Comparison of ENCODE assay signal across 9 cellular contexts in the genomic region with DNA sequence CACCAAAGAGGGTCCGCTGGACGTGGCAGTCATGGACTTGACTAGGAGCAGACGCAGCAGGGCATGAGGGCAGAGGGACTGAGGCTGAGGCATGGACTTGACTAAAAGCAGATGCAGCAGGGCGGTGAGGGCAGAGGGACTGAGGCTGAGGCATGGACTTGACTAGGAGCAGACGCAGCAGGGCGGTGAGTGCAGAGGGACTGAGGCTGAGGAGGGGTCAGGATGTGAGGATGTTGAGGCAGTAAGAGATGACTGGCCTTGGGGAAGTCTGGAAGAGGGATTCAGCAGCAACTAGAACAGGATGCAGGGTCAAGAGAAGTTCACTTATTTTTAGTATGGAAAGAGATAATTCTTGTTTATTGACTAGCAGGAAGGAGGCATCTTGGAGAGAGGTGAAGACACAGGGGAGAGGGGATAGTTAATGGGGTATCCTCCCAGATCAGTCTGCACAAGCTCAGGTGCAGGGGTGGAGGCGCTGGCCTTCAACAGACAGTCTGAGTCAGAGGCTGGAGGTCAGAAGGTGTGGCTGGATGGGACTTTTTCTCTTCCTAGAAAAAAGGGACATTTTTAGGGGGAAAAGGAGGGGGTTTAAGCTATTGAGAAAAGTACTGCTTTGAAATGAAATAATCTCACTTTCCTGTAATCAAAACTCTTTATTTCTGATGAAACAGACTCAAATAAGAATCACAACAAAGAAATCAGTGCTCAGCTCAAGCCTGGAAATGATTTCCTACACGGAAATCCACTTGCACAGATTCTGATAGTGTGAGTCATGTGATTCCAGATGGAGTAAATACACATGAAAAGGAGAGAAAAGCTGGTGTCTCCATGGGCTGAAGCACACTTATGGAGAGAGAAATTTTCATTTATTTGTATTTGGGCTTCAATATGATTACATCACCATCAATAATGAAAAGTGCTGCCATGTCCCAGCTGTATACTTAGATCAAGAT.
DNase-seq lines count a peak whose midpoint lies in the region; ATAC-seq and TF ChIP-seq lines count a peak whose summit lies in the region.
"Had no signal": no experiment of that assay in that cellular context is flagged by ENCODE, and none has a peak within 500 bp of the region (broad histone marks: within the 10 kb centered on the region; RNA-seq: fewer than 3 reads in every experiment).

No MANE protein-coding gene starts in this region.

- no peaks in the 10 kb centered on the region for H3K79me2 ChIP-seq in PC-3 (ENCODE audit: low read length)

- WGBS in esophagus muscularis mucosa = 74% methylated on average over 8 of the region's 8 CpGs

- H3K9me2 ChIP-seq in PC-3 (replicated peaks; ENCODE audit: low read length) = no peaks in the 10 kb centered on the region

- no peaks in the 10 kb centered on the region for H3F3A ChIP-seq in PC-3 (ENCODE audit: low read length, unreplicated experiment)

- DNase-seq in Ammon's horn (ENCODE audit: low spot score) (peak; percentile 43), PC-3 (peak; percentile 66), esophagus muscularis mucosa (ENCODE audit: extremely low spot score) (no peak), ecto neural progenitor cell (ENCODE audit: low spot score) (no peak), T-helper 2 cell (no peak)
- DNase-seq in stimulated activated CD4-positive, alpha-beta T cell treated with anti-CD3 and anti-CD28 coated beads, Interleukin-2, amount 100 ng/mL, for 48 hours = no peak
- DNase-seq: NCI-H1092 treated with DMSO at 0.1 percent for 48 hours had no signal

- POLR2A ChIA-PET in PC-3 (lab: Charles Lee; ENCODE audit: unreplicated experiment) = interaction anchor here (1.4 kb wide), 1 partner anchor 159 kb away, joined by 3 read pairs; no protein-coding TSS in a partner anchor

- H3K4me1 ChIP-seq in PC-3 (ENCODE audit: insufficient read depth, low read length) (peaks cover 40% of the 10 kb centered on the region), esophagus muscularis mucosa (peaks cover 23 to 60% (median 35%) of the 10 kb centered on the region in 4 donors), muscle layer of duodenum (ENCODE audit: control insufficient read depth in 1 of 2, insufficient read depth in 2 of 2, low read length in 2 of 2) (peaks cover 7 to 15% of the 10 kb centered on the region in 2 donors)

- TF ChIP-seq EP300 in esophagus muscularis mucosa (IDR thresholded peaks at IDR 0.05) = no peak

- TF ChIP-seq CTCF in PC-3 (conservative IDR thresholded peaks at IDR 0.05; ENCODE audit: low read depth, low read length) = no peak
- TF ChIP-seq CTCF in esophagus muscularis mucosa (IDR thresholded peaks at IDR 0.05) = no peak

- peak overlapping the region; percentile 69 for H3K4me2 ChIP-seq in PC-3 (ENCODE audit: low read length)

- intact Hi-C loops in PC-3 (cut with micrococcal nuclease) (no loop called here), esophagus muscularis mucosa (cut with DNase I) (no loop called here)

- H3K27ac ChIP-seq in PC-3 (ENCODE audit: low read length) (peak overlapping the region; percentile 99), esophagus muscularis mucosa (replicated peaks in 1 of 4) (peak overlapping the region; percentile 45 to 63 (median 56)), muscle layer of duodenum (ENCODE audit: low read length) (peak overlapping the region; percentile 73)

- H3K27me3 ChIP-seq in PC-3 (ENCODE audit: low read length) = no peaks in the 10 kb centered on the region
- H3K27me3 ChIP-seq in esophagus muscularis mucosa = no peaks in the 10 kb centered on the region
- H3K27me3 ChIP-seq in muscle layer of duodenum (ENCODE audit: low read depth, low read length) = no peaks in the 10 kb centered on the region

- no peak overlapping the region for H2AFZ ChIP-seq in PC-3 (ENCODE audit: low read length)

- peak overlapping the region; percentile 86 for H3K9ac ChIP-seq in PC-3 (ENCODE audit: low read length)

- BruUV-seq in PC-3 (replicated peaks; lab: Mats Ljungman, UMichigan) = no TSS peak

- TF ChIP-seq POLR2A in esophagus muscularis mucosa (IDR thresholded peaks at IDR 0.05; ENCODE audit: low read depth) = no peak

- H4K20me1 ChIP-seq in PC-3 (ENCODE audit: low read length) = no peaks in the 10 kb centered on the region

- no peaks in the 10 kb centered on the region for H3K9me3 ChIP-seq in PC-3 (ENCODE audit: low read length)
- no peaks in the 10 kb centered on the region for H3K9me3 ChIP-seq in esophagus muscularis mucosa
- H3K9me3 ChIP-seq in muscle layer of duodenum (ENCODE audit: control insufficient read depth in 1 of 2, low read length in 2 of 2) = no peaks in the 10 kb centered on the region

- peak; percentile 42 for ATAC-seq in PC-3
- no peak for ATAC-seq in GM18858 (IDR thresholded peaks at IDR 0.05; ENCODE audit: unreplicated experiment)

- H3K36me3 ChIP-seq in PC-3 (ENCODE audit: low read depth, low read length) (no peaks in the 10 kb centered on the region), esophagus muscularis mucosa (no peaks in the 10 kb centered on the region), muscle layer of duodenum (ENCODE audit: control insufficient read depth in 1 of 2, insufficient read depth in 2 of 2, low read length in 2 of 2) (no peaks in the 10 kb centered on the region)

- H3K4me3 ChIP-seq in PC-3 (ENCODE audit: low read length) = no peak overlapping the region
- no peak overlapping the region for H3K4me3 ChIP-seq in esophagus muscularis mucosa
- H3K4me3 ChIP-seq in muscle layer of duodenum (ENCODE audit: low read depth in 1 of 2, low read length in 2 of 2) = no peak overlapping the region

- CTCF ChIA-PET in PC-3 (lab: Charles Lee) = no interaction called here

Comparison
In these comparisons a context has a peak if more than half of its experiments do, and no peak if none do; other contexts are left out.
1. DNase-seq: peak in Ammon's horn (single experiment) and PC-3 (single experiment); none in esophagus muscularis mucosa (single experiment), stimulated activated CD4-positive, alpha-beta T cell treated with anti-CD3 and anti-CD28 coated beads, Interleukin-2, amount 100 ng/mL, for 48 hours (0 of 2), ecto neural progenitor cell (single experiment) and T-helper 2 cell (0 of 5).
2. Peak in every context shown above with its lines, with median percentiles within 50 percentile points of each other: H3K27ac ChIP-seq.